In the genomic region with DNA sequence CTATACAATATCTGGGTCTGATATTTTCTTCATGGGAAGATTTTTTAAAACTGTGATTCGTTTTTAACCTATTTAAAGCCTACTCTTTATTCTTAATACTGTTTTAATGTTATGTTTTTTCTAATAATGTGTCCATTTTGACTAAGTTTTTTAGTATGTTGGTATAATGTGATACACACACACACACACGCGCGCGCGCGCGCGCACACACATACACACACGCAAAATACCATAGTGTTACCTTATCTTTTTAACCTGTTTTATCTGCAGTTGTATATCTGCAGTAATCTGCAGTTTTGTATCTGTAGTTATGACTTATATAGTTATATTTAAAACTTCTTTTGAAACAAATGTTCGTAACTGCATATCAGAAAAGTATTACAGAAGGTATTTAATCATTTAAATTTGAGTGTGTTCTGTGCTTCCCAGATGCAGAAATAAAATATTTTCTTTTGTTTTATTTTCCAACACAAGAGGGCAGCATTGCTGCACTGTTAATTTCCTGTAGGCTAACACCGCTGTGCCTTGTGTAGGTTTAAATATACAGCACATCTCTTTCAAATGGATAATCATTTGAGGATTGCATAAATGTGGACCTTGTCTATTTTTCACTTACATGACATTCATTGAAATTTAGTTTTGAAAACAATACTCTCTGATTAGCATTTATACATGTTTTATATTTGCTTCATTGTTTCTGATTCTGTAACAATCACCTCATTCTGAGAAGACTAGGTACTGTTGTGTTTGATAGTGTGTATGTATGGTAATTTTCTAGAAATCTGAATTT, we compare ENCODE assay signal across 8 cellular contexts.
A peak's percentile ranks its signal among the peaks of the same experiment; 100 is the strongest.
DNase-seq lines count a peak whose midpoint lies in the region; ATAC-seq and TF ChIP-seq lines count a peak whose summit lies in the region.

No MANE protein-coding gene starts in this region.

- no peaks in the 10 kb centered on the region; the same call in 1 of the 2 replicates for H3F3A ChIP-seq in DOHH2 (ENCODE audit: control insufficient read depth, insufficient read depth)

- POLR2A ChIA-PET in activated B cell treated with CpG ODN at 0.5 μM for 24 hours (lab: Charles Lee), result no interaction called here

- H3K79me2 ChIP-seq in DOHH2 (ENCODE audit: control insufficient read depth, low read length), result no peaks in the 10 kb centered on the region

- no peaks in the 10 kb centered on the region for H3K27me3 ChIP-seq in DOHH2 (ENCODE audit: control insufficient read depth, low read length)
- no peaks in the 10 kb centered on the region for H3K27me3 ChIP-seq in psoas muscle (ENCODE audit: insufficient read depth in 3 of 3, low read length in 2 of 3)

- H3K36me3 ChIP-seq in DOHH2 (ENCODE audit: control insufficient read depth, low read length), result no peaks in the 10 kb centered on the region
- no peaks in the 10 kb centered on the region for H3K36me3 ChIP-seq in psoas muscle (ENCODE audit: insufficient read depth in 1 of 2, low read depth in 1 of 2)

- peaks cover 18% of the 10 kb centered on the region; the same call in 1 of the 2 replicates for H3K4me1 Mint-ChIP-seq in HFFc6 (ENCODE audit: low read depth)
- peaks cover 4% of the 10 kb centered on the region for H3K4me1 Mint-ChIP-seq in activated B cell treated with CpG ODN at 0.5 μM for 24 hours

- DNase-seq in A172 (ENCODE audit: low spot score) (peak; percentile 35), HFFc6 (peak; percentile 62), NCI-H2029 treated with DMSO at 0.1 percent for 48 hours (lab: John Stamatoyannopoulos, UW) (peak; percentile 37), activated B cell treated with CpG ODN at 0.5 μM for 24 hours (no peak), foreskin fibroblast (peak in 1 of 2 donors; percentile 77), psoas muscle (peak in 1 of 2 donors; percentile 34)

- H3K27me3 Mint-ChIP-seq in HFFc6 (ENCODE audit: insufficient read depth), result peaks cover 2% of the 10 kb centered on the region; the same call in 1 of the 2 replicates
- H3K27me3 Mint-ChIP-seq in activated B cell treated with CpG ODN at 0.5 μM for 24 hours, result no peaks in the 10 kb centered on the region

- no peak overlapping the region for H3K4me3 ChIP-seq in DOHH2 (ENCODE audit: low read length)
- no peak overlapping the region for H3K4me3 ChIP-seq in foreskin fibroblast (ENCODE audit: low read depth in 1 of 2, low read length in 2 of 2)
- no peak overlapping the region for H3K4me3 ChIP-seq in psoas muscle

- H3K36me3 Mint-ChIP-seq in HFFc6 (ENCODE audit: low read depth) (no peaks in the 10 kb centered on the region), activated B cell treated with CpG ODN at 0.5 μM for 24 hours (ENCODE audit: low read depth) (no peaks in the 10 kb centered on the region)

- no peaks in the 10 kb centered on the region for H4K20me1 ChIP-seq in DOHH2 (ENCODE audit: control insufficient read depth, insufficient read depth, low read depth, low read length)

- no peak overlapping the region for H3K4me3 Mint-ChIP-seq in HFFc6
- H3K4me3 Mint-ChIP-seq in activated B cell treated with CpG ODN at 0.5 μM for 24 hours, result no peak overlapping the region

- no peaks in the 10 kb centered on the region for H3K9me2 ChIP-seq in DOHH2 (replicated peaks; ENCODE audit: control insufficient read depth, low read length)

- CTCF ChIA-PET in activated B cell treated with CpG ODN at 0.5 μM for 24 hours (lab: Charles Lee), result interaction anchor here (0.8 to 3.7 kb wide), 17 partner anchors 278 to 774 kb away, joined by 3 to 85 read pairs (median 5); no protein-coding TSS in a partner anchor

- TF ChIP-seq CTCF in DOHH2 (IDR thresholded peaks at IDR 0.05; ENCODE audit: low read depth, low read length, poor library complexity, severe bottlenecking), result peak; percentile 58
- TF ChIP-seq CTCF in HFFc6 (IDR thresholded peaks at IDR 0.05), result peak; percentile 94
- TF ChIP-seq CTCF in activated B cell treated with CpG ODN at 0.5 μM for 24 hours (IDR thresholded peaks at IDR 0.05), result peak; percentile 44
- peak; percentile 38 for TF ChIP-seq CTCF in foreskin fibroblast (IDR thresholded peaks at IDR 0.05; ENCODE audit: low read depth, low read length)
- TF ChIP-seq CTCF in psoas muscle (IDR thresholded peaks at IDR 0.05), result peak; percentile 84

- H3K9me3 Mint-ChIP-seq in HFFc6, result no peaks in the 10 kb centered on the region
- no peaks in the 10 kb centered on the region for H3K9me3 Mint-ChIP-seq in activated B cell treated with CpG ODN at 0.5 μM for 24 hours

- intact Hi-C loops in activated B cell treated with CpG ODN at 0.5 μM for 24 hours (cut with micrococcal nuclease) (loop anchor here (1.0 to 10.0 kb wide), 7 partner anchors 284 to 768 kb away; a partner anchor contains a TSS), psoas muscle (cut with DNase I) (loop anchor here (1.0 to 5.0 kb wide), 4 partner anchors 284 to 489 kb away; no protein-coding TSS in a partner anchor)

- H3K9me3 ChIP-seq in DOHH2 (ENCODE audit: control insufficient read depth, insufficient read depth, low read length) (no peaks in the 10 kb centered on the region), psoas muscle (no peaks in the 10 kb centered on the region)

- H3K27ac ChIP-seq in DOHH2 (ENCODE audit: low read depth, low read length), result no peak overlapping the region
- H3K27ac ChIP-seq in psoas muscle, result no peak overlapping the region

- H3K4me2 ChIP-seq in DOHH2 (ENCODE audit: low read length), result no peak overlapping the region

- WGBS in psoas muscle, 3 donors, result 49 to 51% (median 50%) methylated on average over 12 of the region's 12 CpGs

- ATAC-seq in activated B cell treated with CpG ODN at 0.5 μM for 24 hours (ENCODE audit: low read depth), result peak; percentile 40
- ATAC-seq in psoas muscle, result peak in 3 of 4 donors; percentile 52 to 70 (median 55)
- no peak for ATAC-seq in HG03196 (IDR thresholded peaks at IDR 0.05; ENCODE audit: unreplicated experiment)

- H3K27ac Mint-ChIP-seq in HFFc6 (no peak overlapping the region), activated B cell treated with CpG ODN at 0.5 μM for 24 hours (no peak overlapping the region)

- no peaks in the 10 kb centered on the region for H3K4me1 ChIP-seq in DOHH2 (ENCODE audit: control insufficient read depth, low read length)
- no peaks in the 10 kb centered on the region for H3K4me1 ChIP-seq in psoas muscle

Comparison
In these comparisons a context has a peak if more than half of its experiments do, and no peak if none do; other contexts are left out.
1. CTCF ChIP-seq: peak in every context shown above with its lines; median percentile 94 in HFFc6; 84 in psoas muscle; 58 in DOHH2; 44 in activated B cell treated with CpG ODN at 0.5 μM for 24 hours; 38 in foreskin fibroblast.